Comparison of ENCODE assay signal across 23 cellular contexts in the genomic region with DNA sequence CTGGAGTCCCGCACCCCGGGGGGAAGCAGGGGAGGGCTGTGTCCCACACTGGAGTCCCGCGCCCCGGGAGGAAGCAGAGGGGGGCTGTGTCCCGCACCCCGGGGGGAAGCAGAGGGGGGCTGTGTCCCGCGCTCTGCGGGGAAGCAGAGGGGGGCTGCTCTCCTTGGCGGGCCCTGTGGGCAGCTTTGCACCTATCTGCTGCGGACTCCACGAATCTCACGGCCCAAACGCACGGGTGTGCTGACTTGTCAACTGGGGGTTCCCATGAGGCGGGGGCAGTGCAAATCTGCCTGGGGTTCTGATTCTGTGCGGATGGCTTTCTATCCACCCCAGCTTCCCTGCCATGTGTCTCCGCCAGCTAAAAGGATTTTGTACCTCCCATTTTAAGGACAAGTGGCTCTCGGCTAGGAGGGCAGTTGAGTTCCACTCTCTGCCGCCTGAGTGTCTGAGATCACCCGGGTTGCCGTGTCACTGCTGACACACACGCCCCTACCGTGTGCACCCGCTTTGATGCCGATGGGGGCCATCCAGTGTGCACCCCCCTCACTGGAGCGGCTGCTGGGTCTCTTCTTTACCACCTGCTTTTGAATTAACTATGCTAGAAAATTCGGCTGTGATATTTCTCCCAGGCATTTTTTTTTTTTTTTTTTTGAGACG. TPM values are rescaled to one million over a fixed set of nuclear protein-coding genes. Genes with fewer than 3 reads are reported as not detected.
"Had no signal": no experiment of that assay in that cellular context is flagged by ENCODE, and none has a peak within 500 bp of the region (broad histone marks: within the 10 kb centered on the region; RNA-seq: fewer than 3 reads in every experiment).

No MANE protein-coding gene starts in this region.

- H3K36me3 Mint-ChIP-seq: activated naive CD8-positive, alpha-beta T cell treated with anti-CD3 and anti-CD28 coated beads for 36 hours; neural progenitor cell; stimulated activated effector memory CD8-positive, alpha-beta T cell treated with anti-CD3 and anti-CD28 coated beads, Interleukin-12 subunit alpha, Interleukin-12 subunit beta, amount 100 ng/mL, for 72 hours had no signal

- H3K9me3 Mint-ChIP-seq: activated naive CD8-positive, alpha-beta T cell treated with anti-CD3 and anti-CD28 coated beads for 36 hours; activated T-helper 1 cell treated with anti-CD3 and anti-CD28 coated beads, Interleukin-12 subunit alpha, Interleukin-12 subunit beta, Interleukin-2, Interleukin-4 antibody, amounts not matched to agents 30 ng/mL and 10 ng/mL and 1 ng/mL, durations not matched to agents 14 hours and 24 hours and 36 hours; naive B cell; neural progenitor cell; stimulated activated effector memory CD8-positive, alpha-beta T cell treated with anti-CD3 and anti-CD28 coated beads, Interleukin-12 subunit alpha, Interleukin-12 subunit beta, amount 100 ng/mL, for 72 hours; T-helper 2 cell treated with Interferon-gamma antibody and Interleukin-4, amounts not matched to agents 5 μg/mL and 100 μg/mL, for 36 hours had no signal

- H3K27ac Mint-ChIP-seq: activated CD4-positive, alpha-beta T cell treated with anti-CD3 and anti-CD28 coated beads for 36 hours; activated naive CD8-positive, alpha-beta T cell treated with anti-CD3 and anti-CD28 coated beads for 36 hours; activated T-helper 1 cell treated with anti-CD3 and anti-CD28 coated beads, Interleukin-12 subunit alpha, Interleukin-12 subunit beta, Interleukin-2, Interleukin-4 antibody, amounts not matched to agents 30 ng/mL and 10 ng/mL and 1 ng/mL, durations not matched to agents 14 hours and 24 hours and 36 hours; naive B cell; stimulated activated effector memory CD8-positive, alpha-beta T cell treated with anti-CD3 and anti-CD28 coated beads, Interleukin-12 subunit alpha, Interleukin-12 subunit beta, amount 100 ng/mL, for 72 hours; T-helper 2 cell treated with Interferon-gamma antibody and Interleukin-4, amounts not matched to agents 5 μg/mL and 100 μg/mL, for 36 hours had no signal

- H2AFZ ChIP-seq: neural progenitor cell had no signal

- H3K4me3 ChIP-seq: cardiac muscle cell, dorsolateral prefrontal cortex, mucosa of descending colon, neural progenitor cell, psoas muscle, right lobe of liver, stomach had no signal

- DNase-seq: activated CD4-positive, alpha-beta T cell treated with anti-CD3 and anti-CD28 coated beads for 36 hours; activated CD4-positive, alpha-beta T cell treated with anti-CD3 and anti-CD28 coated beads, Interleukin-2, amount 50 U/mL, for 48 hours; activated gamma-delta T cell treated with Interleukin-2 at 50 U/mL for 16 hours; activated naive CD8-positive, alpha-beta T cell treated with anti-CD3 and anti-CD28 coated beads for 36 hours; amniotic stem cell; foreskin fibroblast; hippocampal formation; mesenchymal stem cell; naive B cell; small intestine; stimulated activated CD4-positive, alpha-beta T cell treated with anti-CD3 and anti-CD28 coated beads, Interleukin-4, amount 100 ng/mL, for 24 hours; stomach had no signal

- H3K9ac ChIP-seq: neural progenitor cell had no signal

- H3K27me3 Mint-ChIP-seq: activated CD4-positive, alpha-beta T cell treated with anti-CD3 and anti-CD28 coated beads for 36 hours; activated naive CD8-positive, alpha-beta T cell treated with anti-CD3 and anti-CD28 coated beads for 36 hours had no signal

- H3K27me3 ChIP-seq: cardiac muscle cell, dorsolateral prefrontal cortex, neural progenitor cell, right lobe of liver, stomach had no signal

- H3K4me3 Mint-ChIP-seq: activated CD4-positive, alpha-beta T cell treated with anti-CD3 and anti-CD28 coated beads for 36 hours; activated naive CD8-positive, alpha-beta T cell treated with anti-CD3 and anti-CD28 coated beads for 36 hours; activated T-helper 1 cell treated with anti-CD3 and anti-CD28 coated beads, Interleukin-12 subunit alpha, Interleukin-12 subunit beta, Interleukin-2, Interleukin-4 antibody, amounts not matched to agents 30 ng/mL and 10 ng/mL and 1 ng/mL, durations not matched to agents 14 hours and 24 hours and 36 hours; naive B cell; neural progenitor cell; stimulated activated effector memory CD8-positive, alpha-beta T cell treated with anti-CD3 and anti-CD28 coated beads, Interleukin-12 subunit alpha, Interleukin-12 subunit beta, amount 100 ng/mL, for 72 hours; T-helper 2 cell treated with Interferon-gamma antibody and Interleukin-4, amounts not matched to agents 5 μg/mL and 100 μg/mL, for 36 hours had no signal

- H3K9me3 ChIP-seq: mucosa of descending colon, psoas muscle, right lobe of liver, stomach had no signal

- ATAC-seq: activated CD4-positive, alpha-beta T cell treated with anti-CD3 and anti-CD28 coated beads for 36 hours; left lobe of liver; mucosa of descending colon; psoas muscle; right lobe of liver; stimulated activated effector memory CD8-positive, alpha-beta T cell treated with anti-CD3 and anti-CD28 coated beads, Interleukin-12 subunit alpha, Interleukin-12 subunit beta, amount 100 ng/mL, for 72 hours had no signal

- H3K36me3 ChIP-seq: cardiac muscle cell, neural progenitor cell, right lobe of liver had no signal

- H3K4me2 ChIP-seq: neural progenitor cell had no signal

- H3K27ac ChIP-seq: cardiac muscle cell, epithelial cell of prostate, neural progenitor cell, psoas muscle, right lobe of liver, stomach had no signal

RNA-seq across cellular contexts. Expression of gene GPER1, which starts 20.5 kb away (rescaled TPM):
- total RNA-seq: activated CD4-positive, alpha-beta T cell treated with anti-CD3 and anti-CD28 coated beads for 36 hours; activated T-helper 1 cell treated with anti-CD3 and anti-CD28 coated beads, Interleukin-12 subunit alpha, Interleukin-12 subunit beta, Interleukin-2, Interleukin-4 antibody, amounts not matched to agents 30 ng/mL and 10 ng/mL and 1 ng/mL, durations not matched to agents 14 hours and 24 hours and 36 hours had no signal
